ENCODE assay signal across 8 cellular contexts in genomic region chrX:13398073-13398823, GRCh38.
A peak's percentile ranks its signal among the peaks of the same experiment; 100 is the strongest.
DNase-seq lines count a peak whose midpoint lies in the region; ATAC-seq and TF ChIP-seq lines count a peak whose summit lies in the region.

No MANE protein-coding gene starts in this region.

- no peaks in the 10 kb centered on the region for H3K36me3 Mint-ChIP-seq in activated CD8-positive, alpha-beta T cell treated with anti-CD3 and anti-CD28 coated beads for 36 hours (ENCODE audit: low read depth)
- no peaks in the 10 kb centered on the region for H3K36me3 Mint-ChIP-seq in activated CD8-positive, alpha-beta T cell treated with anti-CD3 and anti-CD28 coated beads, Interleukin-2, amount 10 ng/mL, durations not matched to agents 7 days and 5 days (ENCODE audit: low read depth)

- peaks cover 11% of the 10 kb centered on the region for H3K4me1 Mint-ChIP-seq in activated CD8-positive, alpha-beta T cell treated with anti-CD3 and anti-CD28 coated beads for 36 hours (ENCODE audit: low read depth)
- no peaks in the 10 kb centered on the region for H3K4me1 Mint-ChIP-seq in activated CD8-positive, alpha-beta T cell treated with anti-CD3 and anti-CD28 coated beads, Interleukin-2, amount 10 ng/mL, durations not matched to agents 7 days and 5 days (ENCODE audit: low read depth)

- intact Hi-C loops in activated CD8-positive, alpha-beta T cell treated with anti-CD3 and anti-CD28 coated beads for 36 hours (cut with micrococcal nuclease): no loop called here
- intact Hi-C loops in ascending aorta (cut with DNase I) (loop anchor here (5.0 to 10.0 kb wide), 2 partner anchors 89 to 423 kb away; partner anchors contain the start of gene TMSB4X), transverse colon (cut with DNase I; ENCODE audit: low total_unique reads) (no loop called here)

- in situ Hi-C loops in transverse colon (cut with MboI; ENCODE audit: low pct_ligation_motif_present in 1 of 4, low pct_unique_long_range_greater_than_20kb in 1 of 4, low sequenced_read_pairs in 3 of 4): no loop called here

- no peaks in the 10 kb centered on the region for H3K9me3 Mint-ChIP-seq in activated CD8-positive, alpha-beta T cell treated with anti-CD3 and anti-CD28 coated beads for 36 hours
- H3K9me3 Mint-ChIP-seq in activated CD8-positive, alpha-beta T cell treated with anti-CD3 and anti-CD28 coated beads, Interleukin-2, amount 10 ng/mL, durations not matched to agents 7 days and 5 days (ENCODE audit: insufficient read depth): peaks cover 5% of the 10 kb centered on the region

- H3K4me3 Mint-ChIP-seq in activated CD8-positive, alpha-beta T cell treated with anti-CD3 and anti-CD28 coated beads for 36 hours: no peak overlapping the region
- no peak overlapping the region for H3K4me3 Mint-ChIP-seq in activated CD8-positive, alpha-beta T cell treated with anti-CD3 and anti-CD28 coated beads, Interleukin-2, amount 10 ng/mL, durations not matched to agents 7 days and 5 days

- no peak for TF ChIP-seq CTCF in activated CD8-positive, alpha-beta T cell treated with anti-CD3 and anti-CD28 coated beads for 36 hours (IDR thresholded peaks at IDR 0.05)
- no peak for TF ChIP-seq CTCF in ascending aorta (IDR thresholded peaks at IDR 0.05)
- no peak for TF ChIP-seq CTCF in transverse colon (IDR thresholded peaks at IDR 0.05)

- DNase-seq in activated CD8-positive, alpha-beta T cell treated with anti-CD3 and anti-CD28 coated beads for 36 hours: peak; percentile 47
- DNase-seq in activated CD8-positive, alpha-beta T cell treated with anti-CD3 and anti-CD28 coated beads, Interleukin-2, amount 10 ng/mL, durations not matched to agents 7 days and 5 days: no peak
- DNase-seq in ascending aorta (ENCODE audit: low spot score in 2 of 2) (peak; percentile 26 to 86), kidney glomerular epithelial cell (lab: John Stamatoyannopoulos, UW) (peak; percentile 87), transverse colon (peak; percentile 41), NCI-H82 (lab: John Stamatoyannopoulos, UW) (no peak), NCI-H1048 (lab: John Stamatoyannopoulos, UW) (no peak)

- H3K27me3 ChIP-seq in ascending aorta (no peaks in the 10 kb centered on the region), transverse colon (no peaks in the 10 kb centered on the region)

- POLR2A ChIA-PET in activated CD8-positive, alpha-beta T cell treated with anti-CD3 and anti-CD28 coated beads for 36 hours (lab: Charles Lee): interaction anchor here (1.0 kb wide), 1 partner anchor 428 kb away, joined by 3 read pairs; no protein-coding TSS in a partner anchor
- POLR2A ChIA-PET in activated CD8-positive, alpha-beta T cell treated with anti-CD3 and anti-CD28 coated beads, Interleukin-2, amount 10 ng/mL, durations not matched to agents 7 days and 5 days (lab: Charles Lee): no interaction called here

- H3K36me3 ChIP-seq in ascending aorta: no peaks in the 10 kb centered on the region
- H3K36me3 ChIP-seq in transverse colon: no peaks in the 10 kb centered on the region

- H3K9me3 ChIP-seq in ascending aorta: no peaks in the 10 kb centered on the region
- H3K9me3 ChIP-seq in transverse colon: no peaks in the 10 kb centered on the region

- H3K27ac Mint-ChIP-seq in activated CD8-positive, alpha-beta T cell treated with anti-CD3 and anti-CD28 coated beads for 36 hours: no peak overlapping the region
- H3K27ac Mint-ChIP-seq in activated CD8-positive, alpha-beta T cell treated with anti-CD3 and anti-CD28 coated beads, Interleukin-2, amount 10 ng/mL, durations not matched to agents 7 days and 5 days: no peak overlapping the region

- H3K4me1 ChIP-seq in ascending aorta: peaks cover 0 to 7% of the 10 kb centered on the region in 2 donors
- H3K4me1 ChIP-seq in transverse colon: peaks cover 0 to 7% (median 2%) of the 10 kb centered on the region in 4 donors

- WGBS in transverse colon (ENCODE audit: low coverage in 1 of 2), 2 donors: 69 to 71% methylated on average over 1 to 4 of the region's 4 CpGs

- no peak for TF ChIP-seq POLR2A in transverse colon (IDR thresholded peaks at IDR 0.05)

- H3K27me3 Mint-ChIP-seq in activated CD8-positive, alpha-beta T cell treated with anti-CD3 and anti-CD28 coated beads for 36 hours: no peaks in the 10 kb centered on the region
- no peaks in the 10 kb centered on the region for H3K27me3 Mint-ChIP-seq in activated CD8-positive, alpha-beta T cell treated with anti-CD3 and anti-CD28 coated beads, Interleukin-2, amount 10 ng/mL, durations not matched to agents 7 days and 5 days (ENCODE audit: low read depth)

- H3K27ac ChIP-seq in ascending aorta (peak overlapping the region; percentile 59 to 65), transverse colon (no peak overlapping the region)

- peak; percentile 39 for ATAC-seq in activated CD8-positive, alpha-beta T cell treated with anti-CD3 and anti-CD28 coated beads for 36 hours
- ATAC-seq in activated CD8-positive, alpha-beta T cell treated with anti-CD3 and anti-CD28 coated beads, Interleukin-2, amount 10 ng/mL, durations not matched to agents 7 days and 5 days: no peak
- no peak for ATAC-seq in HG03565 (IDR thresholded peaks at IDR 0.05; ENCODE audit: unreplicated experiment)

- CTCF ChIA-PET in activated CD8-positive, alpha-beta T cell treated with anti-CD3 and anti-CD28 coated beads for 36 hours (lab: Charles Lee): no interaction called here
- CTCF ChIA-PET in activated CD8-positive, alpha-beta T cell treated with anti-CD3 and anti-CD28 coated beads, Interleukin-2, amount 10 ng/mL, durations not matched to agents 7 days and 5 days (lab: Charles Lee): no interaction called here

- TF ChIP-seq EP300 in transverse colon (IDR thresholded peaks at IDR 0.05; ENCODE audit: low read depth): no peak

- H3K4me3 ChIP-seq in ascending aorta (no peak overlapping the region), transverse colon (no peak overlapping the region)

Comparison
In these comparisons a context has a peak if more than half of its experiments do, and no peak if none do; other contexts are left out.
1. DNase-seq: peak in activated CD8-positive, alpha-beta T cell treated with anti-CD3 and anti-CD28 coated beads for 36 hours (single experiment), ascending aorta (2 of 2), kidney glomerular epithelial cell (single experiment) and transverse colon (single experiment); none in activated CD8-positive, alpha-beta T cell treated with anti-CD3 and anti-CD28 coated beads, Interleukin-2, amount 10 ng/mL, durations not matched to agents 7 days and 5 days (single experiment), NCI-H82 (single experiment) and NCI-H1048 (single experiment).
2. H3K27ac ChIP-seq: peak in ascending aorta (2 of 2); none in transverse colon (0 of 4).